Comparison of ENCODE assay signal across 8 cellular contexts in genomic region chr15:51380999-51381806, GRCh38. TPM values are rescaled to one million over a fixed set of nuclear protein-coding genes. Genes with fewer than 3 reads are reported as not detected.
A peak's percentile ranks its signal among the peaks of the same experiment; 100 is the strongest.
DNase-seq lines count a peak whose midpoint lies in the region; ATAC-seq and TF ChIP-seq lines count a peak whose summit lies in the region.

No MANE protein-coding gene starts in this region.

- no peak overlapping the region for H3K27ac ChIP-seq in heart right ventricle

- CTCF ChIA-PET in Calu3 (lab: Charles Lee), result interaction anchor here (1.5 to 3.4 kb wide), 5 partner anchors 94 to 248 kb away, joined by 6 to 27 read pairs (median 11); no protein-coding TSS in a partner anchor

- WGBS in heart right ventricle, 2 donors, result 14 to 17% methylated on average over 14 of the region's 14 CpGs

- no peak overlapping the region for H3K27ac Mint-ChIP-seq in Calu3 (ENCODE audit: unreplicated experiment)
- no peak overlapping the region for H3K27ac Mint-ChIP-seq in activated naive CD8-positive, alpha-beta T cell treated with anti-CD3 and anti-CD28 coated beads for 36 hours
- H3K27ac Mint-ChIP-seq in progenitor cell of endocrine pancreas, result no peak overlapping the region

- BruUV-seq in Calu3 (replicated peaks; lab: Mats Ljungman, UMichigan), result no TSS peak

- no peaks in the 10 kb centered on the region for H3K9me3 ChIP-seq in heart right ventricle

- no peaks in the 10 kb centered on the region for H3K36me3 ChIP-seq in heart right ventricle

- peaks cover 83% of the 10 kb centered on the region for H3K27me3 Mint-ChIP-seq in Calu3 (ENCODE audit: unreplicated experiment)
- H3K27me3 Mint-ChIP-seq in activated naive CD8-positive, alpha-beta T cell treated with anti-CD3 and anti-CD28 coated beads for 36 hours, result peaks cover 27% of the 10 kb centered on the region
- peaks cover 40% of the 10 kb centered on the region for H3K27me3 Mint-ChIP-seq in progenitor cell of endocrine pancreas

- TF ChIP-seq CTCF in Calu3 (IDR thresholded peaks at IDR 0.05; ENCODE audit: unreplicated experiment) (peak; percentile 82), heart right ventricle (IDR thresholded peaks at IDR 0.05) (peak; percentile 82 to 96 (median 89)), progenitor cell of endocrine pancreas (IDR thresholded peaks at IDR 0.05; ENCODE audit: unreplicated experiment) (peak; percentile 83)

- no peaks in the 10 kb centered on the region for H3K4me1 Mint-ChIP-seq in Calu3 (ENCODE audit: low read depth, unreplicated experiment)
- H3K4me1 Mint-ChIP-seq in activated naive CD8-positive, alpha-beta T cell treated with anti-CD3 and anti-CD28 coated beads for 36 hours, result no peaks in the 10 kb centered on the region
- peaks cover 1% of the 10 kb centered on the region for H3K4me1 Mint-ChIP-seq in progenitor cell of endocrine pancreas (ENCODE audit: low read depth)

- intact Hi-C loops in Calu3 (cut with micrococcal nuclease; ENCODE audit: unreplicated experiment), result loop anchor here (1.0 to 5.0 kb wide), 5 partner anchors 71 to 218 kb away; no protein-coding TSS in a partner anchor
- intact Hi-C loops in heart right ventricle (cut with DNase I), result loop anchor here (1.0 to 10.0 kb wide), 16 partner anchors 59 to 226 kb away; no protein-coding TSS in a partner anchor

- DNase-seq in Calu3, result peak; percentile 72
- peak; percentile 72 for DNase-seq in NCI-H460 (ENCODE audit: extremely low read depth, low read depth)
- peak; percentile 29 for DNase-seq in activated naive CD8-positive, alpha-beta T cell treated with anti-CD3 and anti-CD28 coated beads for 36 hours
- DNase-seq in heart right ventricle, result peak in 1 of 2 donors; percentile 67
- no peak for DNase-seq in progenitor cell of endocrine pancreas (ENCODE audit: low spot score, unreplicated experiment)
- no peak for DNase-seq in stimulated activated naive CD4-positive, alpha-beta T cell treated with Interleukin-2 at 50 U/mL for 16 hours (lab: John Stamatoyannopoulos, UW)

- ATAC-seq in GM18907 (IDR thresholded peaks at IDR 0.05; ENCODE audit: unreplicated experiment), result peak; percentile 87
- ATAC-seq in HG03139 (IDR thresholded peaks at IDR 0.05; ENCODE audit: unreplicated experiment), result peak; percentile 85
- peak; percentile 88 to 95 (median 91) for ATAC-seq in heart right ventricle

- peaks cover 0 to 17% (median 8%) of the 10 kb centered on the region in 9 donors for H3K4me1 ChIP-seq in heart right ventricle

- no peaks in the 10 kb centered on the region for H3K36me3 Mint-ChIP-seq in Calu3 (ENCODE audit: insufficient read depth, unreplicated experiment)
- H3K36me3 Mint-ChIP-seq in activated naive CD8-positive, alpha-beta T cell treated with anti-CD3 and anti-CD28 coated beads for 36 hours, result no peaks in the 10 kb centered on the region
- H3K36me3 Mint-ChIP-seq in progenitor cell of endocrine pancreas (ENCODE audit: insufficient read depth), result no peaks in the 10 kb centered on the region

- H3K9me3 Mint-ChIP-seq in Calu3 (ENCODE audit: low read depth, unreplicated experiment) (no peaks in the 10 kb centered on the region), progenitor cell of endocrine pancreas (ENCODE audit: low read depth) (no peaks in the 10 kb centered on the region)
- no peaks in the 10 kb centered on the region for H3K9me3 Mint-ChIP-seq in activated naive CD8-positive, alpha-beta T cell treated with anti-CD3 and anti-CD28 coated beads for 36 hours

- peak overlapping the region in 1 of 10 donors; percentile 21 for H3K4me3 ChIP-seq in heart right ventricle

- no peak overlapping the region for H3K4me3 Mint-ChIP-seq in Calu3 (ENCODE audit: low read depth, unreplicated experiment)
- no peak overlapping the region for H3K4me3 Mint-ChIP-seq in activated naive CD8-positive, alpha-beta T cell treated with anti-CD3 and anti-CD28 coated beads for 36 hours
- no peak overlapping the region for H3K4me3 Mint-ChIP-seq in progenitor cell of endocrine pancreas (ENCODE audit: low read depth)

- H3K27me3 ChIP-seq in heart right ventricle, result no peaks in the 10 kb centered on the region

RNA-seq across cellular contexts. Expression of gene GLDN, which starts 39.7 kb away (rescaled TPM):
- not detected in 2 replicates for total RNA-seq in Calu3 (2022)
- total RNA-seq in NCI-H460 (2014; rRNA removed; shearing (Covaris generic)), result 4.6 and 4.9 TPM in 2 replicates
- 3.1 and 4.5 TPM in 2 replicates for polyA plus RNA-seq in NCI-H460 (2014; cell fraction: nucleus; rRNA removed)
- not detected for total RNA-seq in activated naive CD8-positive, alpha-beta T cell treated with anti-CD3 and anti-CD28 coated beads for 36 hours
- total RNA-seq in heart right ventricle, result 10 to 100 TPM in 6 of 10 donors, 1 to 10 TPM in 4; 8.5 to 19.8 (median 12.4) TPM
- 1 to 10 TPM in 1 of 2 donors, under 1 TPM in 1; 0.65 to 5.3 TPM for polyA plus RNA-seq in heart right ventricle
- total RNA-seq in progenitor cell of endocrine pancreas, result 0.12 and 0.18 TPM in 2 replicates

RNA-seq across cellular contexts. Expression of gene CYP19A1, which starts 42.8 kb away (rescaled TPM):
- total RNA-seq in Calu3 (2022), result not detected in 2 replicates
- 0.61 and 0.79 TPM in 2 replicates for total RNA-seq in NCI-H460 (2014; rRNA removed; shearing (Covaris generic))
- 1.1 and 1.2 TPM in 2 replicates for polyA plus RNA-seq in NCI-H460 (2014; cell fraction: nucleus; rRNA removed)
- not detected for total RNA-seq in activated naive CD8-positive, alpha-beta T cell treated with anti-CD3 and anti-CD28 coated beads for 36 hours
- 1 to 10 TPM in 3 of 10 donors, under 1 TPM in 4, not detected in 3; 0.26 to 1.9 (median 0.58) TPM for total RNA-seq in heart right ventricle
- under 1 TPM; 0.68 to 0.95 TPM for polyA plus RNA-seq in heart right ventricle
- total RNA-seq in progenitor cell of endocrine pancreas, result not detected in 2 replicates

Comparison
In these comparisons a context has a peak if more than half of its experiments do, and no peak if none do; other contexts are left out.
1. DNase-seq: peak in Calu3 (single experiment), NCI-H460 (single experiment) and activated naive CD8-positive, alpha-beta T cell treated with anti-CD3 and anti-CD28 coated beads for 36 hours (single experiment); none in progenitor cell of endocrine pancreas (single experiment) and stimulated activated naive CD4-positive, alpha-beta T cell treated with Interleukin-2 at 50 U/mL for 16 hours (single experiment).
2. Peak in every context shown above with its lines, with median percentiles within 50 percentile points of each other: CTCF ChIP-seq and ATAC-seq.